21 cellular contexts compared by ENCODE assay signal in genomic region chr6:121395736-121396135, GRCh38. TPM values are rescaled to one million over a fixed set of nuclear protein-coding genes. Genes with fewer than 3 reads are reported as not detected.
"Had no signal": no experiment of that assay in that cellular context is flagged by ENCODE, and none has a peak within 500 bp of the region (broad histone marks: within the 10 kb centered on the region; RNA-seq: fewer than 3 reads in every experiment).

No MANE protein-coding gene starts in this region.

- H3K79me2 ChIP-seq: parathyroid adenoma had no signal

- DNase-seq: dorsolateral prefrontal cortex; effector CD4-positive, alpha-beta T cell; mucosa of descending colon; naive B cell; sigmoid colon; spleen; stimulated activated CD4-positive, alpha-beta T cell treated with anti-CD3 and anti-CD28 coated beads, Interleukin-4, amount 100 ng/mL, for 4 hours; stimulated activated naive CD8-positive, alpha-beta T cell treated with anti-CD3 and anti-CD28 coated beads, Interleukin-15, Interleukin-2, amounts not matched to agents 100 U/mL and 50 U/mL, for 24 hours; substantia nigra; upper lobe of left lung had no signal

- H3K27ac ChIP-seq: dorsolateral prefrontal cortex, neural progenitor cell, parathyroid adenoma, right atrium auricular region, sigmoid colon, spleen, thoracic aorta, tibial nerve, upper lobe of left lung had no signal

- H2AFZ ChIP-seq: neural progenitor cell, parathyroid adenoma had no signal

- ATAC-seq: left lobe of liver; mucosa of descending colon; natural killer cell treated with Interleukin-12 subunit alpha and Interleukin-12 subunit beta and Interleukin-15 and Interleukin-18, amount 100 ng/mL, for 72 hours; stimulated activated memory B cell treated with anti-CD40 and anti-IgM and Interleukin-4, amounts not matched to agents 10 μg/mL and 1 μg/mL and 100 μg/mL, for 72 hours; stimulated activated naive CD8-positive, alpha-beta T cell treated with anti-CD3 and anti-CD28 coated beads, Interleukin-15, Interleukin-2, amounts not matched to agents 100 U/mL and 50 U/mL, for 24 hours had no signal

- H3K36me3 ChIP-seq: neural progenitor cell, right atrium auricular region, sigmoid colon, spleen, thoracic aorta, tibial nerve, upper lobe of left lung had no signal

- FAIRE-seq: keratinocyte, urothelium cell line had no signal

- H3K4me1 ChIP-seq: neural progenitor cell, parathyroid adenoma, right atrium auricular region, sigmoid colon, spleen, tibial nerve, upper lobe of left lung had no signal

- H3K4me2 ChIP-seq: neural progenitor cell had no signal

- H3K4me3 ChIP-seq: dorsolateral prefrontal cortex, lung, mucosa of descending colon, neural progenitor cell, right atrium auricular region, sigmoid colon, spleen, thoracic aorta, tibial nerve, upper lobe of left lung had no signal

- H3K27me3 ChIP-seq: dorsolateral prefrontal cortex, neural progenitor cell, right atrium auricular region, sigmoid colon, spleen, tibial nerve, upper lobe of left lung had no signal

- H3K9me3 ChIP-seq: mucosa of descending colon, right atrium auricular region, sigmoid colon, spleen, thoracic aorta, tibial nerve, upper lobe of left lung had no signal

RNA-seq across cellular contexts. Expression of gene GJA1, which starts 39.7 kb away (rescaled TPM):
- total RNA-seq: natural killer cell treated with Interleukin-12 subunit alpha and Interleukin-12 subunit beta and Interleukin-15 and Interleukin-18, amount 100 ng/mL, for 72 hours had no signal
